1 cellular context compared by ENCODE assay signal in genomic region chr18:10072659-10073309, GRCh38.
TF ChIP-seq lines count a peak whose summit lies in the region.

No MANE protein-coding gene starts in this region.

TF ChIP-seq in GM23338, 12 proteins besides CTCF, POLR2A, EP300 and RAD21 (continued from another document):
- TF ChIP-seq ZNF462 (CRISPR knock-in tag; IDR thresholded peaks at IDR 0.05) (no peak), CREB1 (CRISPR knock-in tag; IDR thresholded peaks at IDR 0.05; ENCODE audit: low read depth) (no peak), EZH2phosphoT487 (IDR thresholded peaks at IDR 0.05; ENCODE audit: unreplicated experiment) (no peak), JUNB (IDR thresholded peaks at IDR 0.05; ENCODE audit: unreplicated experiment) (no peak), POLR2AphosphoS5 (IDR thresholded peaks at IDR 0.05; ENCODE audit: low read depth) (no peak), ZNF331 (CRISPR knock-in tag; IDR thresholded peaks at IDR 0.05; ENCODE audit: low read depth) (no peak), NANOG (IDR thresholded peaks at IDR 0.05; ENCODE audit: borderline replicate concordance) (no peak)
